25 cellular contexts compared by ENCODE assay signal in the genomic region with DNA sequence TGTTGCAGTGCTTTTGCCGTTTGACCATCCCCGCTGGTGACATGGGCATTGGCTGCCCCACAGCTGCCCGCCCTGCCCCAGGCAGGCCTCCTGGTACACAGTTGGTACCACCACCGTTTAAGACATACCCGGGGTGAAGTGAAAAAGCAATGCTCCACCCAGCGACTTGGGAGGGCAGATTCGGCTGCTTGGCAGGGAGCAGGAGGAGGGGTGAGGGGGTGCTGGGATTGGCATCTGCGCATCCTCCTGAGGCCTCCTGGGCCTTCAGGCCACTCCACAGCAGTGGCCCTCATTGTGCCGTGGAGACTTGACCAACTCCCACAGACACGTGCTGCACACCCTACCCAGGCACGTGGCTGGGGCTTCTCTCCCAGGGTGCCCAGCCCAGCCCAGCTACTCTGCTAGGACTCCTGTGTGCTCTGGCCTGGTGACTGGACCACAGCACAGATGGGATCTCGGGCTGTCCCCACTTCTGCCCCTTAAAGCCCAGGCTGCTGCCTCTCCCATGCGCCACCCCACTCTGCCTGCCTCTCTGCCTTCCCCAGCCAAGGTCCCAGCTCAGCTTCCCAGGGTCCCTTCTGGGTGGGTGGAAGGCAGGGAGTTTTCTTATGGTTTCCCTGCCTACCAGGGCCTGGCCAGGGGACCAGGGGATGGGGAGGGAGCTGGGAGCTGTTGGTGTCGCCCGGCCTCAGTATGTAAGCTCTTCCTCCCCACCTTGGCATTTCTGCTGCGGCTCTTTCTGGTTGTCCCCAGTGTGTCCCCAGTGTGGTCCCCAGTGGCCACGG.
DNase-seq lines count a peak whose midpoint lies in the region; ATAC-seq and TF ChIP-seq lines count a peak whose summit lies in the region.
"Had no signal": no experiment of that assay in that cellular context is flagged by ENCODE, and none has a peak within 500 bp of the region (broad histone marks: within the 10 kb centered on the region; RNA-seq: fewer than 3 reads in every experiment).

No MANE protein-coding gene starts in this region.

- no peak overlapping the region for H3K4me3 Mint-ChIP-seq in activated CD8-positive, alpha-beta memory T cell treated with anti-CD3 and anti-CD28 coated beads, Interleukin-2, amount 10 ng/mL, durations not matched to agents 7 days and 5 days
- no peak overlapping the region for H3K4me3 Mint-ChIP-seq in endodermal cell
- no peak overlapping the region for H3K4me3 Mint-ChIP-seq in natural killer cell treated with Interleukin-12 subunit alpha and Interleukin-12 subunit beta and Interleukin-15 and Interleukin-18, amount 100 ng/mL, for 72 hours
- H3K4me3 Mint-ChIP-seq: activated CD8-positive, alpha-beta T cell treated with anti-CD3 and anti-CD28 coated beads for 36 hours; activated naive CD8-positive, alpha-beta T cell; stimulated activated naive CD8-positive, alpha-beta T cell treated with anti-CD3 and anti-CD28 coated beads, Interleukin-15, Interleukin-2, amounts not matched to agents 100 ng/mL and 50 ng/mL, for 24 hours had no signal

- no peak overlapping the region for H3K27ac ChIP-seq in endodermal cell (ENCODE audit: low read depth, low read length)
- H3K27ac ChIP-seq: 22Rv1, heart left ventricle had no signal

- no peak for ATAC-seq in activated CD8-positive, alpha-beta memory T cell treated with anti-CD3 and anti-CD28 coated beads, Interleukin-2, amount 10 ng/mL, durations not matched to agents 7 days and 5 days
- ATAC-seq in natural killer cell treated with Interleukin-12 subunit alpha and Interleukin-12 subunit beta and Interleukin-15 and Interleukin-18, amount 100 ng/mL, for 72 hours = peak in 1 of 2 donors; percentile 30
- ATAC-seq: activated CD8-positive, alpha-beta T cell treated with anti-CD3 and anti-CD28 coated beads for 36 hours; heart left ventricle; Panc1; right cardiac atrium had no signal

- H3K27me3 Mint-ChIP-seq in activated CD8-positive, alpha-beta memory T cell treated with anti-CD3 and anti-CD28 coated beads, Interleukin-2, amount 10 ng/mL, durations not matched to agents 7 days and 5 days = peaks cover 11% of the 10 kb centered on the region
- peaks cover 1% of the 10 kb centered on the region for H3K27me3 Mint-ChIP-seq in endodermal cell (ENCODE audit: insufficient read depth)
- H3K27me3 Mint-ChIP-seq in natural killer cell treated with Interleukin-12 subunit alpha and Interleukin-12 subunit beta and Interleukin-15 and Interleukin-18, amount 100 ng/mL, for 72 hours = peaks cover 10 to 21% of the 10 kb centered on the region in 2 donors

- peaks cover 5% of the 10 kb centered on the region for H3K36me3 Mint-ChIP-seq in activated CD8-positive, alpha-beta memory T cell treated with anti-CD3 and anti-CD28 coated beads, Interleukin-2, amount 10 ng/mL, durations not matched to agents 7 days and 5 days
- H3K36me3 Mint-ChIP-seq in endodermal cell (ENCODE audit: low read depth) = peaks cover 2% of the 10 kb centered on the region
- no peaks in the 10 kb centered on the region for H3K36me3 Mint-ChIP-seq in natural killer cell treated with Interleukin-12 subunit alpha and Interleukin-12 subunit beta and Interleukin-15 and Interleukin-18, amount 100 ng/mL, for 72 hours
- H3K36me3 Mint-ChIP-seq: activated naive CD8-positive, alpha-beta T cell had no signal

- peaks cover 1% of the 10 kb centered on the region for H3K9me3 ChIP-seq in endodermal cell (ENCODE audit: control insufficient read depth, low read length)
- H3K9me3 ChIP-seq: HAP-1 had no signal

- in situ Hi-C loops in KBM-7 (cut with MboI; ENCODE audit: low pct_unique_long_range_greater_than_20kb, low sequenced_read_pairs) = no loop called here

- no peak for TF ChIP-seq CTCF in endodermal cell (conservative IDR thresholded peaks at IDR 0.05)

- CTCF ChIA-PET in activated CD8-positive, alpha-beta memory T cell treated with anti-CD3 and anti-CD28 coated beads, Interleukin-2, amount 10 ng/mL, durations not matched to agents 7 days and 5 days (lab: Charles Lee) = no interaction called here

- no peaks in the 10 kb centered on the region for H3K4me1 ChIP-seq in endodermal cell (ENCODE audit: control insufficient read depth, insufficient read depth, low read length)
- H3K4me1 ChIP-seq: HAP-1 had no signal

- WGBS in endodermal cell (ENCODE audit: insufficient coverage in 1 of 2, insufficient read length in 1 of 2), 2 experiments = 91 to 97% methylated on average over 5 to 17 of the region's 17 CpGs

- no peaks in the 10 kb centered on the region for H3K27me3 ChIP-seq in endodermal cell (ENCODE audit: control insufficient read depth, insufficient read depth, low read length, poor library complexity, severe bottlenecking)

- H3K4me3 ChIP-seq in endodermal cell (ENCODE audit: low read length) = no peak overlapping the region
- H3K4me3 ChIP-seq: HAP-1, heart left ventricle, smooth muscle cell had no signal

- DNase-seq in activated CD8-positive, alpha-beta memory T cell treated with anti-CD3 and anti-CD28 coated beads, Interleukin-2, amount 10 ng/mL, durations not matched to agents 7 days and 5 days = peak; percentile 14
- no peak for DNase-seq in activated CD8-positive, alpha-beta memory T cell treated with anti-CD3 and anti-CD28 coated beads for 24 hours
- peak; percentile 28 for DNase-seq in endodermal cell
- DNase-seq in natural killer cell treated with Interleukin-12 subunit alpha and Interleukin-12 subunit beta and Interleukin-15 and Interleukin-18, amount 100 ng/mL, for 72 hours (ENCODE audit: low spot score) = peak; percentile 34
- peak; percentile 39 for DNase-seq in ureter (ENCODE audit: low spot score)
- no peak for DNase-seq in KBM-7
- no peak for DNase-seq in NCI-H1105 treated with DMSO at 0.1 percent for 48 hours (lab: John Stamatoyannopoulos, UW)
- no peak for DNase-seq in effector CD4-positive, alpha-beta T cell
- DNase-seq: activated CD8-positive, alpha-beta T cell treated with anti-CD3 and anti-CD28 coated beads for 36 hours; activated effector memory CD4-positive, alpha-beta T cell treated with anti-CD3 and anti-CD28 coated beads, Interleukin-2, amount 50 U/mL, for 16 hours; Calu3; DMS79 treated with DMSO at 0.1 percent for 48 hours; effector memory CD4-positive, alpha-beta T cell; heart left ventricle; NCI-H446; NCI-H748 treated with DMSO at 0.1 percent for 48 hours; right cardiac atrium; SHP77; stimulated activated CD4-positive, alpha-beta T cell treated with anti-CD3 and anti-CD28 coated beads, Interleukin-2, amount 100 ng/mL, for 24 hours had no signal

- no peak overlapping the region for H3K9ac ChIP-seq in endodermal cell (ENCODE audit: extremely low read depth, low read length, poor library complexity, severe bottlenecking)

- no peak overlapping the region for H3K27ac Mint-ChIP-seq in activated CD8-positive, alpha-beta memory T cell treated with anti-CD3 and anti-CD28 coated beads, Interleukin-2, amount 10 ng/mL, durations not matched to agents 7 days and 5 days
- no peak overlapping the region for H3K27ac Mint-ChIP-seq in endodermal cell
- no peak overlapping the region for H3K27ac Mint-ChIP-seq in natural killer cell treated with Interleukin-12 subunit alpha and Interleukin-12 subunit beta and Interleukin-15 and Interleukin-18, amount 100 ng/mL, for 72 hours
- H3K27ac Mint-ChIP-seq: activated CD8-positive, alpha-beta T cell treated with anti-CD3 and anti-CD28 coated beads for 36 hours; activated naive CD8-positive, alpha-beta T cell; stimulated activated naive CD8-positive, alpha-beta T cell treated with anti-CD3 and anti-CD28 coated beads, Interleukin-15, Interleukin-2, amounts not matched to agents 100 ng/mL and 50 ng/mL, for 24 hours had no signal

- H3K4me1 Mint-ChIP-seq in activated CD8-positive, alpha-beta memory T cell treated with anti-CD3 and anti-CD28 coated beads, Interleukin-2, amount 10 ng/mL, durations not matched to agents 7 days and 5 days = peaks cover 18% of the 10 kb centered on the region
- H3K4me1 Mint-ChIP-seq in endodermal cell = no peaks in the 10 kb centered on the region
- peaks cover 11 to 12% of the 10 kb centered on the region in 2 donors for H3K4me1 Mint-ChIP-seq in natural killer cell treated with Interleukin-12 subunit alpha and Interleukin-12 subunit beta and Interleukin-15 and Interleukin-18, amount 100 ng/mL, for 72 hours (ENCODE audit: low read depth in 2 of 2)

- H3K36me3 ChIP-seq in endodermal cell (ENCODE audit: control insufficient read depth, insufficient read depth, low read length) = no peaks in the 10 kb centered on the region
- H3K36me3 ChIP-seq: HAP-1, heart left ventricle had no signal

- peaks cover 4% of the 10 kb centered on the region for H3K9me3 Mint-ChIP-seq in activated CD8-positive, alpha-beta memory T cell treated with anti-CD3 and anti-CD28 coated beads, Interleukin-2, amount 10 ng/mL, durations not matched to agents 7 days and 5 days (ENCODE audit: low read depth)
- peaks cover 13% of the 10 kb centered on the region for H3K9me3 Mint-ChIP-seq in endodermal cell
- no peaks in the 10 kb centered on the region for H3K9me3 Mint-ChIP-seq in natural killer cell treated with Interleukin-12 subunit alpha and Interleukin-12 subunit beta and Interleukin-15 and Interleukin-18, amount 100 ng/mL, for 72 hours

Comparison
In these comparisons a context has a peak if more than half of its experiments do, and no peak if none do; other contexts are left out.
1. DNase-seq: peak in activated CD8-positive, alpha-beta memory T cell treated with anti-CD3 and anti-CD28 coated beads, Interleukin-2, amount 10 ng/mL, durations not matched to agents 7 days and 5 days (single experiment), endodermal cell (single experiment), natural killer cell treated with Interleukin-12 subunit alpha and Interleukin-12 subunit beta and Interleukin-15 and Interleukin-18, amount 100 ng/mL, for 72 hours (single experiment) and ureter (single experiment); none in activated CD8-positive, alpha-beta memory T cell treated with anti-CD3 and anti-CD28 coated beads for 24 hours (single experiment), KBM-7 (single experiment), NCI-H1105 treated with DMSO at 0.1 percent for 48 hours (single experiment) and effector CD4-positive, alpha-beta T cell (single experiment).